ENCODE assay signal across 7 cellular contexts in the genomic region with DNA sequence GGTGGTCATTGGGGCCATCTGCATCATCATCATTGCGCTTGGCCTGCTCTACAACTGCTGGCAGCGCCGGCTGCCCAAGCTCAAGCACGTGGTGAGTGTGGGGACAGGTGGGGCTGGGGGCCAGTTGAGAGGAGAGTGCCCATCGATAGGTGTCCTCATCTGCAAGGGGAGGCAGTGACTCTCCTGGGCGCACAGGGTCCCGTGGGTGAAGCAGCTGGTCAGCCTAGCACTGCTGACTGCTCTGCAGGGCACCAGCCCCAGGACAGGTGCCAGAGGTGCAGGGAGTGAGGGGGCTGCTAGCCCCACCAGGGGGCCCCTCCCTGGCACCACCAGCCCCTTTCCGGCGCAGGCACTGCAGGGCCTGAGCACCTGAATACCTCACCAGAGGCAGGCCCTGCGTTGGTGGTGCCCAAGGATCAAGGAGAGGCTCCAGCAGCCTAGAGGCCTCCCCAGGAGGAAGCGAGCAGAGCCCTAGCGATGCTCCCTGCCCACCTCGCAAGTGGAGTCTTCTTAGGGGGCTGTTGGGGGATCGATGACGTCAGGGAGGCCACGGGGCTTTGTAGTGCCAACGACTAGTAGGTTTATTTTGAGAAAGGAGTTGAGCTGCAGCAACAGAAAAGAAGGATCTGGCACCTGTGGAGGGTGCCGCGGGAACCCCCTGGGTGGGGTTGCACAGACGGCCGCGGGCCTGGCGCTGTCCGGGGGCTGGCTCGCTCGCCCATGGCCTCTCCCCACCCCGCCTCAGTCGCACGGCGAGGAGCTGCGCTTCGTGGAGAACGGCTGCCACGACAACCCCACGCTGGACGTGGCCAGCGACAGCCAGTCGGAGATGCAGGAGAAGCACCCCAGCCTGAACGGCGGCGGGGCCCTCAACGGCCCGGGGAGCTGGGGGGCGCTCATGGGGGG. TPM values are rescaled to one million over a fixed set of nuclear protein-coding genes. Genes with fewer than 3 reads are reported as not detected.
DNase-seq lines count a peak whose midpoint lies in the region; ATAC-seq, FAIRE-seq and TF ChIP-seq lines count a peak whose summit lies in the region.

No MANE protein-coding gene starts in this region.

- ATAC-seq in GM18868 (IDR thresholded peaks at IDR 0.05; ENCODE audit: unreplicated experiment), result peak; percentile 21
- ATAC-seq in HG02884 (IDR thresholded peaks at IDR 0.05; ENCODE audit: unreplicated experiment), result peak; percentile 6
- peak; percentile 20 for ATAC-seq in stimulated activated memory B cell treated with anti-CD40 and anti-IgM and Interleukin-4, amounts not matched to agents 10 μg/mL and 1 μg/mL and 100 μg/mL, for 72 hours

- DNase-seq in SJCRH30 (peak in 1 of 2 experiments; percentile 50), bronchial epithelial cell (ENCODE audit: low read depth) (no peak), left kidney (ENCODE audit: low read depth, low spot score) (peak; percentile 53), dedifferentiated amniotic fluid mesenchymal stem cell (ENCODE audit: extremely low spot score) (no peak)

- no peak for FAIRE-seq in bronchial epithelial cell (lab: Jason Lieb, UNC)

- peak overlapping the region; percentile 91 for H3K4me3 Mint-ChIP-seq in stimulated activated memory B cell treated with anti-CD40 and anti-IgM and Interleukin-4, amounts not matched to agents 10 μg/mL and 1 μg/mL and 100 μg/mL, for 72 hours

- no peaks in the 10 kb centered on the region for H3K9me3 ChIP-seq in SJCRH30 (replicated peaks)

- no peaks in the 10 kb centered on the region for H3K4me1 ChIP-seq in SJCRH30

- H3K4me1 Mint-ChIP-seq in stimulated activated memory B cell treated with anti-CD40 and anti-IgM and Interleukin-4, amounts not matched to agents 10 μg/mL and 1 μg/mL and 100 μg/mL, for 72 hours, result peaks cover 51% of the 10 kb centered on the region

- peak overlapping the region; percentile 75 for H3K4me3 ChIP-seq in SJCRH30
- peak overlapping the region; percentile 64 for H3K4me3 ChIP-seq in bronchial epithelial cell (ENCODE audit: low read depth, low read length)

- peak overlapping the region; percentile 94 for H3K27ac Mint-ChIP-seq in stimulated activated memory B cell treated with anti-CD40 and anti-IgM and Interleukin-4, amounts not matched to agents 10 μg/mL and 1 μg/mL and 100 μg/mL, for 72 hours

- H3K36me3 Mint-ChIP-seq in stimulated activated memory B cell treated with anti-CD40 and anti-IgM and Interleukin-4, amounts not matched to agents 10 μg/mL and 1 μg/mL and 100 μg/mL, for 72 hours, result peaks cover 16% of the 10 kb centered on the region

- no peak for TF ChIP-seq CTCF in bronchial epithelial cell (IDR thresholded peaks at IDR 0.05; ENCODE audit: insufficient read depth, low read length, severe bottlenecking)

- no peaks in the 10 kb centered on the region for H3K27me3 Mint-ChIP-seq in stimulated activated memory B cell treated with anti-CD40 and anti-IgM and Interleukin-4, amounts not matched to agents 10 μg/mL and 1 μg/mL and 100 μg/mL, for 72 hours

- no peaks in the 10 kb centered on the region for H3K9me3 Mint-ChIP-seq in stimulated activated memory B cell treated with anti-CD40 and anti-IgM and Interleukin-4, amounts not matched to agents 10 μg/mL and 1 μg/mL and 100 μg/mL, for 72 hours

- H3K36me3 ChIP-seq in SJCRH30 (no peaks in the 10 kb centered on the region), bronchial epithelial cell (ENCODE audit: control insufficient read depth, insufficient read depth, low read length) (no peaks in the 10 kb centered on the region)

- peak overlapping the region; percentile 80 for H3K27ac ChIP-seq in SJCRH30

- no peaks in the 10 kb centered on the region for H3K27me3 ChIP-seq in SJCRH30
- H3K27me3 ChIP-seq in bronchial epithelial cell (ENCODE audit: control insufficient read depth, insufficient read depth, low read length), result no peaks in the 10 kb centered on the region

RNA-seq across cellular contexts. Expression of gene ABTB1, which starts 1.0 kb away (rescaled TPM):
- 5.4 and 6.1 TPM in 2 replicates for total RNA-seq in SJCRH30 (2014; rRNA removed; shearing (Covaris generic))
- 4.7 and 5.8 TPM in 2 replicates for total RNA-seq in bronchial epithelial cell

RNA-seq across cellular contexts. Expression of gene PODXL2, which starts 42.8 kb away (rescaled TPM):
- total RNA-seq in SJCRH30 (2014; rRNA removed; shearing (Covaris generic)), result 10.7 and 10.9 TPM in 2 replicates
- total RNA-seq in bronchial epithelial cell, result 1.8 and 3.4 TPM in 2 replicates
